Comparison of ENCODE assay signal across 8 cellular contexts in genomic region chr19:58558066-58558622, GRCh38. TPM values are rescaled to one million over a fixed set of nuclear protein-coding genes. Genes with fewer than 3 reads are reported as not detected.
DNase-seq lines count a peak whose midpoint lies in the region; ATAC-seq and TF ChIP-seq lines count a peak whose summit lies in the region.

Gene UBE2M, minus strand, starts transcription at chr19:58558611. Its CDS starts 230 bp downstream, at chr19:58558381.

- WGBS in neuronal stem cell (ENCODE audit: extremely low coverage in 2 of 2, insufficient read length in 2 of 2, insufficient replicate concordance in 1 of 2), 2 donors: no CpG with 5 or more reads among the region's 62 CpGs

- in situ Hi-C loops in Caki2 (cut with HindIII; ENCODE audit: low pct_unique_long_range_greater_than_20kb, low sequenced_read_pairs): no loop called here

- H3K36me3 Mint-ChIP-seq in activated CD8-positive, alpha-beta memory T cell treated with anti-CD3 and anti-CD28 coated beads, Interleukin-2, amount 10 ng/mL, durations not matched to agents 7 days and 5 days: peaks cover 29% of the 10 kb centered on the region

- CTCF ChIA-PET in activated CD8-positive, alpha-beta memory T cell treated with anti-CD3 and anti-CD28 coated beads, Interleukin-2, amount 10 ng/mL, durations not matched to agents 7 days and 5 days (lab: Charles Lee): interaction anchor here (0.8 to 8.6 kb wide), 2 partner anchors 23 to 38 kb away, joined by 3 to 49 read pairs; partner anchors contain the start of gene ZBTB45

- H2BK120ac ChIP-seq in neuronal stem cell (ENCODE audit: low read depth, low read length): peak within 1 kb of the TSS; percentile 89

- H3K4me3 ChIP-seq in fibroblast of mammary gland (ENCODE audit: control insufficient read depth, low read depth, low read length) (peak within 1 kb of the TSS; percentile 91), neuronal stem cell (ENCODE audit: low read length in 2 of 2) (peak within 1 kb of the TSS; percentile 84 to 92)

- peak within 1 kb of the TSS; percentile 95 for H3K23ac ChIP-seq in neuronal stem cell (ENCODE audit: low read depth, low read length, poor library complexity)

- peak; percentile 2 for ATAC-seq in HG03280 (IDR thresholded peaks at IDR 0.05; ENCODE audit: unreplicated experiment)
- ATAC-seq in activated CD8-positive, alpha-beta memory T cell treated with anti-CD3 and anti-CD28 coated beads, Interleukin-2, amount 10 ng/mL, durations not matched to agents 7 days and 5 days: peak; percentile 3

- peak within 1 kb of the TSS; percentile 100 for H3K27ac Mint-ChIP-seq in activated CD8-positive, alpha-beta memory T cell treated with anti-CD3 and anti-CD28 coated beads, Interleukin-2, amount 10 ng/mL, durations not matched to agents 7 days and 5 days

- peak within 1 kb of the TSS; percentile 95 for H3K4me3 Mint-ChIP-seq in activated CD8-positive, alpha-beta memory T cell treated with anti-CD3 and anti-CD28 coated beads, Interleukin-2, amount 10 ng/mL, durations not matched to agents 7 days and 5 days

- no peak for DNase-seq in Caki2 (ENCODE audit: low read depth)
- DNase-seq in activated CD8-positive, alpha-beta memory T cell treated with anti-CD3 and anti-CD28 coated beads, Interleukin-2, amount 10 ng/mL, durations not matched to agents 7 days and 5 days: peak; percentile 81
- peak; percentile 37 for DNase-seq in fibroblast of mammary gland (ENCODE audit: low read depth)
- DNase-seq in neuronal stem cell (ENCODE audit: low spot score): no peak
- no peak for DNase-seq in SIG-M5 (lab: John Stamatoyannopoulos, UW)
- DNase-seq in AG20443 (ENCODE audit: low spot score): no peak
- DNase-seq in DMS53 treated with DMSO at 0.1 percent for 48 hours (lab: John Stamatoyannopoulos, UW; ENCODE audit: unreplicated experiment): no peak

- peak within 1 kb of the TSS; percentile 29 for H4K8ac ChIP-seq in neuronal stem cell (ENCODE audit: low read depth, low read length)

- peak within 1 kb of the TSS; percentile 98 for H2AFZ ChIP-seq in neuronal stem cell (ENCODE audit: low read length)

- H3K36me3 ChIP-seq in neuronal stem cell (replicated peaks in 1 of 2; ENCODE audit: control insufficient read depth in 2 of 2, insufficient read depth in 2 of 2, low read length in 2 of 2): peaks cover 16 to 45% of the 10 kb centered on the region in 2 donors

- H3K4me1 Mint-ChIP-seq in activated CD8-positive, alpha-beta memory T cell treated with anti-CD3 and anti-CD28 coated beads, Interleukin-2, amount 10 ng/mL, durations not matched to agents 7 days and 5 days: peaks cover 77% of the 10 kb centered on the region

- H3K4me2 ChIP-seq in neuronal stem cell (ENCODE audit: insufficient read depth, low read length, poor library complexity, severe bottlenecking): peak within 1 kb of the TSS; percentile 83

- H2BK12ac ChIP-seq in neuronal stem cell (ENCODE audit: low read length): no peak within 1 kb of the TSS

- H3K27me3 ChIP-seq in neuronal stem cell (ENCODE audit: control insufficient read depth in 3 of 3, insufficient read depth in 3 of 3, low read depth in 1 of 3, low read length in 3 of 3): peaks cover 0 to 16% (median 0%) of the 10 kb centered on the region in 3 experiments

- peak within 1 kb of the TSS; percentile 91 for H3K4ac ChIP-seq in neuronal stem cell (ENCODE audit: low read length)

- peak within 1 kb of the TSS; percentile 97 for H4K91ac ChIP-seq in neuronal stem cell (ENCODE audit: low read depth, low read length, poor library complexity)

- no peaks in the 10 kb centered on the region for H3K9me3 Mint-ChIP-seq in activated CD8-positive, alpha-beta memory T cell treated with anti-CD3 and anti-CD28 coated beads, Interleukin-2, amount 10 ng/mL, durations not matched to agents 7 days and 5 days (ENCODE audit: low read depth)

- peak within 1 kb of the TSS; percentile 95 for H2AK5ac ChIP-seq in neuronal stem cell (ENCODE audit: low read depth, low read length)

- peak within 1 kb of the TSS; percentile 97 for H2BK5ac ChIP-seq in neuronal stem cell (ENCODE audit: low read length)

- H3K9me3 ChIP-seq in neuronal stem cell (replicated peaks in 1 of 2; ENCODE audit: control insufficient read depth in 2 of 2, insufficient read depth in 1 of 2, low read depth in 1 of 2, low read length in 2 of 2): peaks cover 0 to 6% of the 10 kb centered on the region in 2 donors

- no peak within 1 kb of the TSS for H2BK15ac ChIP-seq in neuronal stem cell (ENCODE audit: low read length)

- peak within 1 kb of the TSS; percentile 100 for H3K9ac ChIP-seq in neuronal stem cell (ENCODE audit: low read depth, low read length, poor library complexity)

- H3K4me1 ChIP-seq in neuronal stem cell (ENCODE audit: control insufficient read depth in 2 of 2, insufficient read depth in 1 of 2, low read depth in 1 of 2, low read length in 2 of 2): peaks cover 24 to 28% of the 10 kb centered on the region in 2 donors

- no peaks in the 10 kb centered on the region for H3K27me3 Mint-ChIP-seq in activated CD8-positive, alpha-beta memory T cell treated with anti-CD3 and anti-CD28 coated beads, Interleukin-2, amount 10 ng/mL, durations not matched to agents 7 days and 5 days

- TF ChIP-seq CTCF in fibroblast of mammary gland (conservative IDR thresholded peaks at IDR 0.05; ENCODE audit: control insufficient read depth, insufficient read depth, low read depth, low read length): no peak

- peak within 1 kb of the TSS; percentile 100 for H3K27ac ChIP-seq in neuronal stem cell (replicated peaks; ENCODE audit: low read length)

- H3K14ac ChIP-seq in neuronal stem cell (ENCODE audit: low read length): peak within 1 kb of the TSS; percentile 100

- peak within 1 kb of the TSS; percentile 100 for H3K18ac ChIP-seq in neuronal stem cell (ENCODE audit: low read length)

- H3K79me1 ChIP-seq in neuronal stem cell (ENCODE audit: low read depth, low read length): peaks cover 6% of the 10 kb centered on the region

RNA-seq across cellular contexts. Expression of gene UBE2M, which starts in this region (rescaled TPM):
- total RNA-seq in Caki2 (2014; rRNA removed; shearing (Covaris generic); ENCODE audit: low replicate concordance): 194 and 247 TPM in 2 replicates
- 100 to 1,000 TPM in 1 of 2 experiments, 10 to 100 TPM in 1; 87.6 to 109 TPM for total RNA-seq in activated CD8-positive, alpha-beta memory T cell treated with anti-CD3 and anti-CD28 coated beads, Interleukin-2, amount 10 ng/mL, durations not matched to agents 7 days and 5 days
- polyA plus RNA-seq in neuronal stem cell (2013, experiment 1 of 2): 86.2 TPM
- 86.9 TPM for polyA plus RNA-seq in neuronal stem cell (2013, experiment 2 of 2)

Comparison
In these comparisons a context has a peak if more than half of its experiments do, and no peak if none do; other contexts are left out.
1. DNase-seq: peak in activated CD8-positive, alpha-beta memory T cell treated with anti-CD3 and anti-CD28 coated beads, Interleukin-2, amount 10 ng/mL, durations not matched to agents 7 days and 5 days (single experiment) and fibroblast of mammary gland (single experiment); none in Caki2 (single experiment), neuronal stem cell (single experiment), SIG-M5 (single experiment), AG20443 (single experiment) and DMS53 treated with DMSO at 0.1 percent for 48 hours (single experiment).